Comparison of ENCODE assay signal across 1 cellular context in the genomic region with DNA sequence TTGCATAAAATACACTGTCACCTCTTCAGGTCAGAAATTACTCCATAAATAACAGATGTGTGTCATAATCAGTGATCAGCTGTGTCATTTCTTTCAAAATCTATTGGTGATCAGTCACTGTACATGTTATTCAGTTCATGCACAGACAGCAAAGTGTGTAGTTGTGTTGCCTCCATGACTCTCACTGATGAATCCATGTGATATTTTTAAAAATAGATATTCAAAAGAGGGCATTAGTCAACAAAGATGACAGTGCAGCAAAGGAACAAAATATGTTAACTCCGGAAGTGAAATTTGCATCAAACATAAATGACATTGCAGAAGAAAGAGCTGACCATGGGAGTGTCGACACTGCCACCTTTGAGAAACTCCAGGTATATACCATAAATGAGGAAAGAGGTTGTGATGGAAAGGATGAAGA.
TF ChIP-seq lines count a peak whose summit lies in the region.

No MANE protein-coding gene starts in this region.

TF ChIP-seq in K562, 482 proteins besides CTCF, POLR2A, EP300 and RAD21 (continued from another document and continues in another):
- peak; percentile 29; the same call in 1 of the 2 replicates for TF ChIP-seq EP400 (IDR thresholded peaks at IDR 0.05)
- TF ChIP-seq ELF1 (tag; IDR thresholded peaks at IDR 0.05) = peak; percentile 50; the same call in 1 of the 2 replicates
- no peak for TF ChIP-seq POLR2AphosphoS2 (IDR thresholded peaks at IDR 0.05; ENCODE audit: low read length)
- TF ChIP-seq, protein P1, sequence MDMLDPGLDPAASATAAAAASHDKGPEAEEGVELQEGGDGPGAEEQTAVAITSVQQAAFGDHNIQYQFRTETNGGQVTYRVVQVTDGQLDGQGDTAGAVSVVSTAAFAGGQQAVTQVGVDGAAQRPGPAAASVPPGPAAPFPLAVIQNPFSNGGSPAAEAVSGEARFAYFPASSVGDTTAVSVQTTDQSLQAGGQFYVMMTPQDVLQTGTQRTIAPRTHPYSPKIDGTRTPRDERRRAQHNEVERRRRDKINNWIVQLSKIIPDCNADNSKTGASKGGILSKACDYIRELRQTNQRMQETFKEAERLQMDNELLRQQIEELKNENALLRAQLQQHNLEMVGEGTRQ (CRISPR knock-in tag; IDR thresholded peaks at IDR 0.05) = no peak
- TF ChIP-seq, protein P2, sequence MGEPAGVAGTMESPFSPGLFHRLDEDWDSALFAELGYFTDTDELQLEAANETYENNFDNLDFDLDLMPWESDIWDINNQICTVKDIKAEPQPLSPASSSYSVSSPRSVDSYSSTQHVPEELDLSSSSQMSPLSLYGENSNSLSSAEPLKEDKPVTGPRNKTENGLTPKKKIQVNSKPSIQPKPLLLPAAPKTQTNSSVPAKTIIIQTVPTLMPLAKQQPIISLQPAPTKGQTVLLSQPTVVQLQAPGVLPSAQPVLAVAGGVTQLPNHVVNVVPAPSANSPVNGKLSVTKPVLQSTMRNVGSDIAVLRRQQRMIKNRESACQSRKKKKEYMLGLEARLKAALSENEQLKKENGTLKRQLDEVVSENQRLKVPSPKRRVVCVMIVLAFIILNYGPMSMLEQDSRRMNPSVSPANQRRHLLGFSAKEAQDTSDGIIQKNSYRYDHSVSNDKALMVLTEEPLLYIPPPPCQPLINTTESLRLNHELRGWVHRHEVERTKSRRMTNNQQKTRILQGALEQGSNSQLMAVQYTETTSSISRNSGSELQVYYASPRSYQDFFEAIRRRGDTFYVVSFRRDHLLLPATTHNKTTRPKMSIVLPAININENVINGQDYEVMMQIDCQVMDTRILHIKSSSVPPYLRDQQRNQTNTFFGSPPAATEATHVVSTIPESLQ (CRISPR knock-in tag; IDR thresholded peaks at IDR 0.05) = no peak
- TF ChIP-seq SMARCC2 (IDR thresholded peaks at IDR 0.05; ENCODE audit: low read depth) = no peak
- no peak for TF ChIP-seq ZNF217 (CRISPR knock-in tag; IDR thresholded peaks at IDR 0.05)
- TF ChIP-seq, protein P3, sequence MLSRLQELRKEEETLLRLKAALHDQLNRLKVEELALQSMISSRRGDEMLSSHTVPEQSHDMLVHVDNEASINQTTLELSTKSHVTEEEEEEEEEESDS (CRISPR knock-in tag; IDR thresholded peaks at IDR 0.05) = no peak
- no peak for TF ChIP-seq CREB1 (IDR thresholded peaks at IDR 0.05)
- no peak for TF ChIP-seq CREB1 (CRISPR knock-in tag; IDR thresholded peaks at IDR 0.05)
- TF ChIP-seq DNMT1 (IDR thresholded peaks at IDR 0.05) = no peak
- TF ChIP-seq, protein P4, sequence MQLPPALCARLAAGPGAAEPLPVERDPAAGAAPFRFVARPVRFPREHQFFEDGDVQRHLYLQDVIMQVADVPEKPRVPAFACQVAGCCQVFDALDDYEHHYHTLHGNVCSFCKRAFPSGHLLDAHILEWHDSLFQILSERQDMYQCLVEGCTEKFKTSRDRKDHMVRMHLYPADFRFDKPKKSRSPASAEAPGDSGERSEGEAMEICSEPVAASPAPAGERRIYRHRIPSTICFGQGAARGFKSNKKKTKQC (CRISPR knock-in tag; IDR thresholded peaks at IDR 0.05) = no peak
- TF ChIP-seq ZBTB1 (CRISPR knock-in tag; IDR thresholded peaks at IDR 0.05; ENCODE audit: borderline replicate concordance, low read depth) = no peak
- peak; percentile 24 for TF ChIP-seq MEIS2 (IDR thresholded peaks at IDR 0.05; ENCODE audit: partially characterized antibody)
- peak; percentile 83 for TF ChIP-seq NFE2 (IDR thresholded peaks at IDR 0.05; ENCODE audit: low read depth)
- TF ChIP-seq ZNF197 (CRISPR knock-in tag; IDR thresholded peaks at IDR 0.05; ENCODE audit: low read depth) = no peak
- TF ChIP-seq, protein P5, sequence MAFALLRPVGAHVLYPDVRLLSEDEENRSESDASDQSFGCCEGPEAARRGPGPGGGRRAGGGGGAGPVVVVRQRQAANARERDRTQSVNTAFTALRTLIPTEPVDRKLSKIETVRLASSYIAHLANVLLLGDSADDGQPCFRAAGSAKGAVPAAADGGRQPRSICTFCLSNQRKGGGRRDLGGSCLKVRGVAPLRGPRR (CRISPR knock-in tag; IDR thresholded peaks at IDR 0.05) = no peak
- TF ChIP-seq MYNN (IDR thresholded peaks at IDR 0.05) = no peak
- no peak for TF ChIP-seq MYNN (CRISPR knock-in tag; IDR thresholded peaks at IDR 0.05)
- TF ChIP-seq, protein P6, sequence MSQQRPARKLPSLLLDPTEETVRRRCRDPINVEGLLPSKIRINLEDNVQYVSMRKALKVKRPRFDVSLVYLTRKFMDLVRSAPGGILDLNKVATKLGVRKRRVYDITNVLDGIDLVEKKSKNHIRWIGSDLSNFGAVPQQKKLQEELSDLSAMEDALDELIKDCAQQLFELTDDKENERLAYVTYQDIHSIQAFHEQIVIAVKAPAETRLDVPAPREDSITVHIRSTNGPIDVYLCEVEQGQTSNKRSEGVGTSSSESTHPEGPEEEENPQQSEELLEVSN (IDR thresholded peaks at IDR 0.05; ENCODE audit: borderline replicate concordance in 1 of 2, extremely low read depth in 1 of 2, insufficient read depth in 1 of 2, insufficient read length in 1 of 2, low read depth in 1 of 2, low read length in 1 of 2, poor library complexity in 1 of 2, severe bottlenecking in 1 of 2) = no peak
- no peak for TF ChIP-seq RUNX1 (IDR thresholded peaks at IDR 0.05; ENCODE audit: low read depth)
- TF ChIP-seq NCOR1 (IDR thresholded peaks at IDR 0.05) = 0 out of 2 replicates have a peak, but pooled peaks have one; percentile 26
- TF ChIP-seq ZNF766 (CRISPR knock-in tag; conservative IDR thresholded peaks at IDR 0.05) = no peak
- TF ChIP-seq, protein P7, sequence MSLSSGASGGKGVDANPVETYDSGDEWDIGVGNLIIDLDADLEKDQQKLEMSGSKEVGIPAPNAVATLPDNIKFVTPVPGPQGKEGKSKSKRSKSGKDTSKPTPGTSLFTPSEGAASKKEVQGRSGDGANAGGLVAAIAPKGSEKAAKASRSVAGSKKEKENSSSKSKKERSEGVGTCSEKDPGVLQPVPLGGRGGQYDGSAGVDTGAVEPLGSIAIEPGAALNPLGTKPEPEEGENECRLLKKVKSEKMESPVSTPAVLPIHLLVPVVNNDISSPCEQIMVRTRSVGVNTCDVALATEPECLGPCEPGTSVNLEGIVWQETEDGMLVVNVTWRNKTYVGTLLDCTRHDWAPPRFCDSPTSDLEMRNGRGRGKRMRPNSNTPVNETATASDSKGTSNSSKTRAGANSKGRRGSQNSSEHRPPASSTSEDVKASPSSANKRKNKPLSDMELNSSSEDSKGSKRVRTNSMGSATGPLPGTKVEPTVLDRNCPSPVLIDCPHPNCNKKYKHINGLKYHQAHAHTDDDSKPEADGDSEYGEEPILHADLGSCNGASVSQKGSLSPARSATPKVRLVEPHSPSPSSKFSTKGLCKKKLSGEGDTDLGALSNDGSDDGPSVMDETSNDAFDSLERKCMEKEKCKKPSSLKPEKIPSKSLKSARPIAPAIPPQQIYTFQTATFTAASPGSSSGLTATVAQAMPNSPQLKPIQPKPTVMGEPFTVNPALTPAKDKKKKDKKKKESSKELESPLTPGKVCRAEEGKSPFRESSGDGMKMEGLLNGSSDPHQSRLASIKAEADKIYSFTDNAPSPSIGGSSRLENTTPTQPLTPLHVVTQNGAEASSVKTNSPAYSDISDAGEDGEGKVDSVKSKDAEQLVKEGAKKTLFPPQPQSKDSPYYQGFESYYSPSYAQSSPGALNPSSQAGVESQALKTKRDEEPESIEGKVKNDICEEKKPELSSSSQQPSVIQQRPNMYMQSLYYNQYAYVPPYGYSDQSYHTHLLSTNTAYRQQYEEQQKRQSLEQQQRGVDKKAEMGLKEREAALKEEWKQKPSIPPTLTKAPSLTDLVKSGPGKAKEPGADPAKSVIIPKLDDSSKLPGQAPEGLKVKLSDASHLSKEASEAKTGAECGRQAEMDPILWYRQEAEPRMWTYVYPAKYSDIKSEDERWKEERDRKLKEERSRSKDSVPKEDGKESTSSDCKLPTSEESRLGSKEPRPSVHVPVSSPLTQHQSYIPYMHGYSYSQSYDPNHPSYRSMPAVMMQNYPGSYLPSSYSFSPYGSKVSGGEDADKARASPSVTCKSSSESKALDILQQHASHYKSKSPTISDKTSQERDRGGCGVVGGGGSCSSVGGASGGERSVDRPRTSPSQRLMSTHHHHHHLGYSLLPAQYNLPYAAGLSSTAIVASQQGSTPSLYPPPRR (CRISPR knock-in tag; IDR thresholded peaks at IDR 0.05; ENCODE audit: borderline replicate concordance) = no peak
- TF ChIP-seq, protein P8, sequence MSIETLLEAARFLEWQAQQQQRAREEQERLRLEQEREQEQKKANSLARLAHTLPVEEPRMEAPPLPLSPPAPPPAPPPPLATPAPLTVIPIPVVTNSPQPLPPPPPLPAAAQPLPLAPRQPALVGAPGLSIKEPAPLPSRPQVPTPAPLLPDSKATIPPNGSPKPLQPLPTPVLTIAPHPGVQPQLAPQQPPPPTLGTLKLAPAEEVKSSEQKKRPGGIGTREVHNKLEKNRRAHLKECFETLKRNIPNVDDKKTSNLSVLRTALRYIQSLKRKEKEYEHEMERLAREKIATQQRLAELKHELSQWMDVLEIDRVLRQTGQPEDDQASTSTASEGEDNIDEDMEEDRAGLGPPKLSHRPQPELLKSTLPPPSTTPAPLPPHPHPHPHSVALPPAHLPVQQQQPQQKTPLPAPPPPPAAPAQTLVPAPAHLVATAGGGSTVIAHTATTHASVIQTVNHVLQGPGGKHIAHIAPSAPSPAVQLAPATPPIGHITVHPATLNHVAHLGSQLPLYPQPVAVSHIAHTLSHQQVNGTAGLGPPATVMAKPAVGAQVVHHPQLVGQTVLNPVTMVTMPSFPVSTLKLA (conservative IDR thresholded peaks at IDR 0.05) = peak in 1 of 2 experiments; percentile 48; a peak in 1 of 4 replicates
- TF ChIP-seq, protein P9, sequence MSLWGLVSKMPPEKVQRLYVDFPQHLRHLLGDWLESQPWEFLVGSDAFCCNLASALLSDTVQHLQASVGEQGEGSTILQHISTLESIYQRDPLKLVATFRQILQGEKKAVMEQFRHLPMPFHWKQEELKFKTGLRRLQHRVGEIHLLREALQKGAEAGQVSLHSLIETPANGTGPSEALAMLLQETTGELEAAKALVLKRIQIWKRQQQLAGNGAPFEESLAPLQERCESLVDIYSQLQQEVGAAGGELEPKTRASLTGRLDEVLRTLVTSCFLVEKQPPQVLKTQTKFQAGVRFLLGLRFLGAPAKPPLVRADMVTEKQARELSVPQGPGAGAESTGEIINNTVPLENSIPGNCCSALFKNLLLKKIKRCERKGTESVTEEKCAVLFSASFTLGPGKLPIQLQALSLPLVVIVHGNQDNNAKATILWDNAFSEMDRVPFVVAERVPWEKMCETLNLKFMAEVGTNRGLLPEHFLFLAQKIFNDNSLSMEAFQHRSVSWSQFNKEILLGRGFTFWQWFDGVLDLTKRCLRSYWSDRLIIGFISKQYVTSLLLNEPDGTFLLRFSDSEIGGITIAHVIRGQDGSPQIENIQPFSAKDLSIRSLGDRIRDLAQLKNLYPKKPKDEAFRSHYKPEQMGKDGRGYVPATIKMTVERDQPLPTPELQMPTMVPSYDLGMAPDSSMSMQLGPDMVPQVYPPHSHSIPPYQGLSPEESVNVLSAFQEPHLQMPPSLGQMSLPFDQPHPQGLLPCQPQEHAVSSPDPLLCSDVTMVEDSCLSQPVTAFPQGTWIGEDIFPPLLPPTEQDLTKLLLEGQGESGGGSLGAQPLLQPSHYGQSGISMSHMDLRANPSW (CRISPR knock-in tag; IDR thresholded peaks at IDR 0.05) = no peak
- TF ChIP-seq, protein P10, sequence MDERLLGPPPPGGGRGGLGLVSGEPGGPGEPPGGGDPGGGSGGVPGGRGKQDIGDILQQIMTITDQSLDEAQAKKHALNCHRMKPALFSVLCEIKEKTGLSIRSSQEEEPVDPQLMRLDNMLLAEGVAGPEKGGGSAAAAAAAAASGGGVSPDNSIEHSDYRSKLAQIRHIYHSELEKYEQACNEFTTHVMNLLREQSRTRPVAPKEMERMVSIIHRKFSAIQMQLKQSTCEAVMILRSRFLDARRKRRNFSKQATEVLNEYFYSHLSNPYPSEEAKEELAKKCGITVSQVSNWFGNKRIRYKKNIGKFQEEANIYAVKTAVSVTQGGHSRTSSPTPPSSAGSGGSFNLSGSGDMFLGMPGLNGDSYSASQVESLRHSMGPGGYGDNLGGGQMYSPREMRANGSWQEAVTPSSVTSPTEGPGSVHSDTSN (CRISPR knock-in tag; IDR thresholded peaks at IDR 0.05; ENCODE audit: low read depth) = no peak
- TF ChIP-seq, protein P10 (tag; conservative IDR thresholded peaks at IDR 0.05; ENCODE audit: low read depth) = peak; percentile 60
- no peak for TF ChIP-seq ATF1 (CRISPR knock-in tag; IDR thresholded peaks at IDR 0.05)
- no peak for TF ChIP-seq ATF1 (tag; IDR thresholded peaks at IDR 0.05)
- 0 out of 4 replicates have a peak, but pooled peaks of 1 of the 2 experiments have one; percentile 30 for TF ChIP-seq RCOR1 (IDR thresholded peaks at IDR 0.05; ENCODE audit: borderline replicate concordance in 1 of 2, low read depth in 2 of 2, low read length in 2 of 2)
- TF ChIP-seq MCM7 (IDR thresholded peaks at IDR 0.05) = no peak
- no peak for TF ChIP-seq SAFB2 (IDR thresholded peaks at IDR 0.05; ENCODE audit: borderline replicate concordance, low read depth, low read length, severe bottlenecking)
- TF ChIP-seq, protein P11, sequence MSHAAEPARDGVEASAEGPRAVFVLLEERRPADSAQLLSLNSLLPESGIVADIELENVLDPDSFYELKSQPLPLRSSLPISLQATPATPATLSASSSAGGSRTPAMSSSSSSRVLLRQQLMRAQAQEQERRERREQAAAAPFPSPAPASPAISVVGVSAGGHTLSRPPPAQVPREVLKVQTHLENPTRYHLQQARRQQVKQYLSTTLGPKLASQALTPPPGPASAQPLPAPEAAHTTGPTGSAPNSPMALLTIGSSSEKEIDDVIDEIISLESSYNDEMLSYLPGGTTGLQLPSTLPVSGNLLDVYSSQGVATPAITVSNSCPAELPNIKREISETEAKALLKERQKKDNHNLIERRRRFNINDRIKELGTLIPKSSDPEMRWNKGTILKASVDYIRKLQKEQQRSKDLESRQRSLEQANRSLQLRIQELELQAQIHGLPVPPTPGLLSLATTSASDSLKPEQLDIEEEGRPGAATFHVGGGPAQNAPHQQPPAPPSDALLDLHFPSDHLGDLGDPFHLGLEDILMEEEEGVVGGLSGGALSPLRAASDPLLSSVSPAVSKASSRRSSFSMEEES (CRISPR knock-in tag; IDR thresholded peaks at IDR 0.05) = no peak
- 0 out of 2 replicates have a peak, but pooled peaks have one; percentile 27 for TF ChIP-seq ETV5 (CRISPR knock-in tag; IDR thresholded peaks at IDR 0.05; ENCODE audit: low read depth)
- no peak for TF ChIP-seq SIX5 (IDR thresholded peaks at IDR 0.05; ENCODE audit: borderline replicate concordance in 1 of 2, insufficient read depth in 1 of 2, low read depth in 1 of 2, low read length in 2 of 2)
- peak; percentile 91 for TF ChIP-seq MEF2D (tag; conservative IDR thresholded peaks at IDR 0.05; ENCODE audit: low read depth)
- TF ChIP-seq, protein P12, sequence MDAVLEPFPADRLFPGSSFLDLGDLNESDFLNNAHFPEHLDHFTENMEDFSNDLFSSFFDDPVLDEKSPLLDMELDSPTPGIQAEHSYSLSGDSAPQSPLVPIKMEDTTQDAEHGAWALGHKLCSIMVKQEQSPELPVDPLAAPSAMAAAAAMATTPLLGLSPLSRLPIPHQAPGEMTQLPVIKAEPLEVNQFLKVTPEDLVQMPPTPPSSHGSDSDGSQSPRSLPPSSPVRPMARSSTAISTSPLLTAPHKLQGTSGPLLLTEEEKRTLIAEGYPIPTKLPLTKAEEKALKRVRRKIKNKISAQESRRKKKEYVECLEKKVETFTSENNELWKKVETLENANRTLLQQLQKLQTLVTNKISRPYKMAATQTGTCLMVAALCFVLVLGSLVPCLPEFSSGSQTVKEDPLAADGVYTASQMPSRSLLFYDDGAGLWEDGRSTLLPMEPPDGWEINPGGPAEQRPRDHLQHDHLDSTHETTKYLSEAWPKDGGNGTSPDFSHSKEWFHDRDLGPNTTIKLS (IDR thresholded peaks at IDR 0.05; ENCODE audit: borderline replicate concordance, low read depth) = no peak
